In genomic region chr7:92169529-92169928, GRCh38 we compare ENCODE assay signal across 3 cellular contexts. TPM values are rescaled to one million over a fixed set of nuclear protein-coding genes. Genes with fewer than 3 reads are reported as not detected.
"Had no signal": no experiment of that assay in that cellular context is flagged by ENCODE, and none has a peak within 500 bp of the region (broad histone marks: within the 10 kb centered on the region; RNA-seq: fewer than 3 reads in every experiment).

No MANE protein-coding gene starts in this region.

RNA-seq across cellular contexts. Expression of gene LRRD1, which starts 9.4 kb away (rescaled TPM):
- total RNA-seq: HT-29, HT1080 had no signal
- polyA plus RNA-seq: IgD-negative memory B cell had no signal
